In the genomic region with DNA sequence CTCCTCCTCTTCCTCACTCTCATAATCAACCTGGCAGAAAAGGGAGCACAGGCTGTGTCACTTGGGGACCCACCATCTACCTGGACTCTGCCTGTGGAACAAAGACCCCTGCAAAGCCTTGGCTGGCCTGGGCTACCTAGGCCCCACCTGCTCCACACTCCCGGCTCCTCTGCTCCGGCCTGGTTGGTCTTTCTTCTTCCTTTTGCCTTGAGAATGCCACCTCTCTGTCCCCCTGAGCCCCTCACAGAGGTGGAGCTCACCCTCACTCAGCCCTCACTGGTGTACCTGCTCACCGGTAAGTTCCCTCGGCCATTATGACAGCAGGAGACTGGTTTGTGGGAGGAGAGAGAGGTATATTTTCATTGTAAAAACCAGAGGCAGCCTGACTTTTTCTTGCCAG, we compare ENCODE assay signal across 17 cellular contexts.
DNase-seq lines count a peak whose midpoint lies in the region; ATAC-seq and TF ChIP-seq lines count a peak whose summit lies in the region.
"Had no signal": no experiment of that assay in that cellular context is flagged by ENCODE, and none has a peak within 500 bp of the region (broad histone marks: within the 10 kb centered on the region; RNA-seq: fewer than 3 reads in every experiment).

No MANE protein-coding gene starts in this region.

- H3K4me3 Mint-ChIP-seq in stimulated activated naive CD8-positive, alpha-beta T cell treated with anti-CD3 and anti-CD28 coated beads, Interleukin-15, Interleukin-2, amounts not matched to agents 100 ng/mL and 50 ng/mL, for 24 hours = no peak overlapping the region
- H3K4me3 Mint-ChIP-seq in endothelial cell (ENCODE audit: unreplicated experiment) = peak overlapping the region; percentile 69
- H3K4me3 Mint-ChIP-seq: CD14-positive monocyte, HFFc6 had no signal

- peaks cover 82% of the 10 kb centered on the region for H3K36me3 Mint-ChIP-seq in stimulated activated naive CD8-positive, alpha-beta T cell treated with anti-CD3 and anti-CD28 coated beads, Interleukin-15, Interleukin-2, amounts not matched to agents 100 ng/mL and 50 ng/mL, for 24 hours (ENCODE audit: low read depth)
- peaks cover 60% of the 10 kb centered on the region for H3K36me3 Mint-ChIP-seq in endothelial cell (ENCODE audit: low read depth, unreplicated experiment)

- no peak for DNase-seq in stimulated activated naive CD8-positive, alpha-beta T cell treated with anti-CD3 and anti-CD28 coated beads, Interleukin-15, Interleukin-2, amounts not matched to agents 100 U/mL and 50 U/mL, for 24 hours
- no peak for DNase-seq in endothelial cell (ENCODE audit: low spot score)
- peak; percentile 44 for DNase-seq in sciatic nerve (ENCODE audit: low spot score)
- DNase-seq in HUDEP-2 (lab: John Stamatoyannopoulos, UW; ENCODE audit: unreplicated experiment in 76 of 76) = no peak
- DNase-seq: Calu3, DMS79, HFFc6, NCI-H1092, NCI-H146, NCI-H2081 treated with DMSO at 0.1 percent for 48 hours, NCI-H510A treated with DMSO at 0.1 percent for 48 hours, NCI-H82, PC-9 had no signal

- TF ChIP-seq CTCF in endothelial cell (IDR thresholded peaks at IDR 0.05; ENCODE audit: unreplicated experiment) = no peak

- intact Hi-C loops in sciatic nerve (cut with DNase I) = no loop called here

- ATAC-seq in stimulated activated naive CD8-positive, alpha-beta T cell treated with anti-CD3 and anti-CD28 coated beads, Interleukin-15, Interleukin-2, amounts not matched to agents 100 U/mL and 50 U/mL, for 24 hours = no peak
- ATAC-seq in sciatic nerve = no peak
- ATAC-seq in GM21367 (IDR thresholded peaks at IDR 0.05; ENCODE audit: unreplicated experiment) = no peak
- no peak for ATAC-seq in GM19467 (IDR thresholded peaks at IDR 0.05; ENCODE audit: unreplicated experiment)

- no peaks in the 10 kb centered on the region for H3K9me3 Mint-ChIP-seq in stimulated activated naive CD8-positive, alpha-beta T cell treated with anti-CD3 and anti-CD28 coated beads, Interleukin-15, Interleukin-2, amounts not matched to agents 100 ng/mL and 50 ng/mL, for 24 hours
- no peaks in the 10 kb centered on the region for H3K9me3 Mint-ChIP-seq in endothelial cell (ENCODE audit: unreplicated experiment)
- H3K9me3 Mint-ChIP-seq: HFFc6 had no signal

- peak overlapping the region; percentile 75 for H3K27ac Mint-ChIP-seq in stimulated activated naive CD8-positive, alpha-beta T cell treated with anti-CD3 and anti-CD28 coated beads, Interleukin-15, Interleukin-2, amounts not matched to agents 100 ng/mL and 50 ng/mL, for 24 hours
- H3K27ac Mint-ChIP-seq in endothelial cell (ENCODE audit: unreplicated experiment) = no peak overlapping the region
- H3K27ac Mint-ChIP-seq: HFFc6 had no signal

- H3K4me1 Mint-ChIP-seq in stimulated activated naive CD8-positive, alpha-beta T cell treated with anti-CD3 and anti-CD28 coated beads, Interleukin-15, Interleukin-2, amounts not matched to agents 100 ng/mL and 50 ng/mL, for 24 hours (ENCODE audit: low read depth) = peaks cover 26% of the 10 kb centered on the region
- peaks cover 42% of the 10 kb centered on the region for H3K4me1 Mint-ChIP-seq in endothelial cell (ENCODE audit: unreplicated experiment)

- H3K27me3 Mint-ChIP-seq in stimulated activated naive CD8-positive, alpha-beta T cell treated with anti-CD3 and anti-CD28 coated beads, Interleukin-15, Interleukin-2, amounts not matched to agents 100 ng/mL and 50 ng/mL, for 24 hours = no peaks in the 10 kb centered on the region
- no peaks in the 10 kb centered on the region for H3K27me3 Mint-ChIP-seq in endothelial cell (ENCODE audit: unreplicated experiment)
